Comparison of ENCODE assay signal across 1 cellular context in the genomic region with DNA sequence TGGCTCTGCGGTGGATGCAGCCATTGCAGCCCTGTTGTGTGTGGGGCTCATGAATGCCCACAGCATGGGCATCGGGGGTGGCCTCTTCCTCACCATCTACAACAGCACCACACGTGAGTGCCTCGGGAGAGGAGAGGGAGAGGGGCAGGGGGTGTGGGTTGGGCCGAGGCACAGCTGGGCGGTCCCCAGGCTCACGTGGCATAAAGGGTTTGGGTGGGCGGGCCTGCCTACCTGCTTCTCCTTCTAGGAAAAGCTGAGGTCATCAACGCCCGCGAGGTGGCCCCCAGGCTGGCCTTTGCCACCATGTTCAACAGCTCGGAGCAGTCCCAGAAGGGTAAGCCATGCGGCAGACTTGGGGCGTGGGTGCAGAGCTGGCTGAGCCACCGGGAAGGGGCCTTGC. TPM values are rescaled to one million over a fixed set of nuclear protein-coding genes. Genes with fewer than 3 reads are reported as not detected.
"Had no signal": no experiment of that assay in that cellular context is flagged by ENCODE, and none has a peak within 500 bp of the region (broad histone marks: within the 10 kb centered on the region; RNA-seq: fewer than 3 reads in every experiment).

No MANE protein-coding gene starts in this region.

RNA-seq across cellular contexts. Expression of a gene that starts 11.8 kb away (rescaled TPM):
- total RNA-seq: ascending aorta had no signal
